15 cellular contexts compared by ENCODE assay signal in the genomic region with DNA sequence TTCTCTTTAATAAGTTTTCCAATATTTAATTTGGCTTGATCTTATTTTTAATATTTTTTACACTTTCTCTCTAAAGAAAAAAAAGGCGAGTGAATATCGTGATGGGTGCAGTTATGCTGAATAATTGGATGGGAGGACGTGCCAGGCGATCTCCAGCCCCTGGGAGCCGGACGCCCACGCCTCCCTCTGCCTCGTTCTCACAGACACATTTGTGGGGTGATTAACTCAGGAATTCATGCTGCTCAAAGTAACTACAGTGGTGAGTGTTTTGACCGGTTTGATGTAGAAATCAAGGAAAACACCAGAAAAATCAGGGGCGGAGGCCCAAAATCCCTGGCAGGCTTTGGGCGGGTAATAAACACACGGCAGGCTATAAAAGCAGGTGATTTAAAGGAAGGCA.
A peak's percentile ranks its signal among the peaks of the same experiment; 100 is the strongest.
DNase-seq lines count a peak whose midpoint lies in the region; ATAC-seq and TF ChIP-seq lines count a peak whose summit lies in the region.
"Had no signal": no experiment of that assay in that cellular context is flagged by ENCODE, and none has a peak within 500 bp of the region (broad histone marks: within the 10 kb centered on the region; RNA-seq: fewer than 3 reads in every experiment).

No MANE protein-coding gene starts in this region.

- H3K4me1 ChIP-seq in adipocyte (ENCODE audit: control insufficient read depth, insufficient read depth, low read length), result peaks cover 19% of the 10 kb centered on the region
- H3K4me1 ChIP-seq: BE2C had no signal

- H3K9ac ChIP-seq in adipocyte (ENCODE audit: low read length), result no peak overlapping the region

- no peaks in the 10 kb centered on the region for H3K36me3 ChIP-seq in adipocyte (ENCODE audit: control insufficient read depth, insufficient read depth, low read length, severe bottlenecking)
- H3K36me3 ChIP-seq: BE2C had no signal

- peak; percentile 56 for ATAC-seq in sciatic nerve
- ATAC-seq in HG03095 (IDR thresholded peaks at IDR 0.05; ENCODE audit: unreplicated experiment), result no peak
- ATAC-seq: PC-3 had no signal

- intact Hi-C loops in sciatic nerve (cut with DNase I), result no loop called here

- DNase-seq in adipocyte (ENCODE audit: low read depth), result no peak
- peak; percentile 1 for DNase-seq in fibroblast of pulmonary artery (ENCODE audit: low read depth)
- peak; percentile 9 for DNase-seq in kidney tubule cell (ENCODE audit: low spot score)
- DNase-seq in sciatic nerve (ENCODE audit: low spot score), result peak; percentile 74
- no peak for DNase-seq in NCI-H526 (lab: John Stamatoyannopoulos, UW)
- DNase-seq in islet precursor cell, result no peak
- DNase-seq: BE2C; CD4-positive, alpha-beta memory T cell; DND-41; GF-D8; GOT3; NCI-H1048; NCI-H1694; PC-3 had no signal

- peaks cover 7% of the 10 kb centered on the region for H3K27me3 ChIP-seq in adipocyte (replicated peaks; ENCODE audit: control insufficient read depth, insufficient read depth, low read length)

- H3K9me3 ChIP-seq in adipocyte (ENCODE audit: control insufficient read depth, low read length), result no peaks in the 10 kb centered on the region
- H3K9me3 ChIP-seq: BE2C had no signal

- H3K4me3 ChIP-seq in adipocyte (ENCODE audit: low read length) (peak overlapping the region; percentile 65), fibroblast of pulmonary artery (replicated peaks; ENCODE audit: low read depth, low read length) (no peak overlapping the region)

- TF ChIP-seq CTCF in fibroblast of pulmonary artery (IDR thresholded peaks at IDR 0.05; ENCODE audit: low read length, missing control alignments), result no peak

Comparison
In these comparisons a context has a peak if more than half of its experiments do, and no peak if none do; other contexts are left out.
1. DNase-seq: peak in fibroblast of pulmonary artery (single experiment), kidney tubule cell (single experiment) and sciatic nerve (single experiment); none in adipocyte (single experiment), NCI-H526 (0 of 2) and islet precursor cell (single experiment).